Comparison of ENCODE assay signal across 12 cellular contexts in the genomic region with DNA sequence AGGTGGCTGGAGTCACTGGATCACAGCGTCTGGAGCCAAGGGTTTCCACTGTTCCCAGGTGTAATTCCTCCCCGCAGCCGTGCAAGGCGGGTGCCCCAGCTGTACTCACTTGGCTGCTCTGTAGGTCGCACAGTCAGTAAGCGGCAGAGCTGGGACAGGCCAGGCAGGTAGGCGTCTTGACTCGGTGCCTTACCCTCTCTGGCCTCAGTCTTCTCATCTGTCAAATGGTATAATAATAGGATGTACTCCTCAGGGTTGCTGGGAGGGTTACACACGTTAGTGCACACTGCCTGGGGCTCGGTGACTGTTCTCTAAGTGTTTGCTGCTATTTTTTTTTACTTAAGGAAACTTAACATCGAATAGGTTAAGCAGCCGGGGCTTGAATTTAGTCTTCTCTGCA. TPM values are rescaled to one million over a fixed set of nuclear protein-coding genes. Genes with fewer than 3 reads are reported as not detected.
"Had no signal": no experiment of that assay in that cellular context is flagged by ENCODE, and none has a peak within 500 bp of the region (broad histone marks: within the 10 kb centered on the region; RNA-seq: fewer than 3 reads in every experiment).

No MANE protein-coding gene starts in this region.

- H3K27ac Mint-ChIP-seq: activated B cell treated with CpG ODN at 0.5 μM for 24 hours; activated naive CD8-positive, alpha-beta T cell treated with anti-CD3 and anti-CD28 coated beads, Interleukin-2, amount 50 U/mL, for 24 hours; activated T-helper 1 cell treated with anti-CD3 and anti-CD28 coated beads, Interleukin-12 subunit alpha, Interleukin-12 subunit beta, Interleukin-2, Interleukin-4 antibody, amounts not matched to agents 30 ng/mL and 10 ng/mL and 1 ng/mL, durations not matched to agents 14 hours and 24 hours and 36 hours; nephron progenitor cell; T-helper 17 cell had no signal

- H3K27ac ChIP-seq: foreskin keratinocyte, left lung, thyroid gland, uterus had no signal

- H3K27me3 Mint-ChIP-seq: activated B cell treated with CpG ODN at 0.5 μM for 24 hours; activated naive CD8-positive, alpha-beta T cell treated with anti-CD3 and anti-CD28 coated beads, Interleukin-2, amount 50 U/mL, for 24 hours had no signal

- H3K9me3 ChIP-seq: left lung, thyroid gland, uterus had no signal

- H3K27me3 ChIP-seq: foreskin keratinocyte, thyroid gland, uterus had no signal

- H3K4me1 ChIP-seq: foreskin keratinocyte, uterus had no signal

- H3K4me3 ChIP-seq: left lung, thyroid gland, uterus had no signal

- H3K4me3 Mint-ChIP-seq: activated B cell treated with CpG ODN at 0.5 μM for 24 hours; activated naive CD8-positive, alpha-beta T cell treated with anti-CD3 and anti-CD28 coated beads, Interleukin-2, amount 50 U/mL, for 24 hours; activated T-helper 1 cell treated with anti-CD3 and anti-CD28 coated beads, Interleukin-12 subunit alpha, Interleukin-12 subunit beta, Interleukin-2, Interleukin-4 antibody, amounts not matched to agents 30 ng/mL and 10 ng/mL and 1 ng/mL, durations not matched to agents 14 hours and 24 hours and 36 hours; nephron progenitor cell; T-helper 17 cell had no signal

- H3K4me1 Mint-ChIP-seq: activated B cell treated with CpG ODN at 0.5 μM for 24 hours; activated naive CD8-positive, alpha-beta T cell treated with anti-CD3 and anti-CD28 coated beads, Interleukin-2, amount 50 U/mL, for 24 hours; T-helper 17 cell had no signal

- H3K9me3 Mint-ChIP-seq: activated B cell treated with CpG ODN at 0.5 μM for 24 hours; activated naive CD8-positive, alpha-beta T cell treated with anti-CD3 and anti-CD28 coated beads, Interleukin-2, amount 50 U/mL, for 24 hours; activated T-helper 1 cell treated with anti-CD3 and anti-CD28 coated beads, Interleukin-12 subunit alpha, Interleukin-12 subunit beta, Interleukin-2, Interleukin-4 antibody, amounts not matched to agents 30 ng/mL and 10 ng/mL and 1 ng/mL, durations not matched to agents 14 hours and 24 hours and 36 hours; nephron progenitor cell had no signal

- H3K36me3 ChIP-seq: left lung, thyroid gland, uterus had no signal

- FAIRE-seq: kidney had no signal

RNA-seq across cellular contexts. Expression of gene MYL10, which starts 27.0 kb away (rescaled TPM):
- total RNA-seq: activated B cell treated with CpG ODN at 0.5 μM for 24 hours; activated T-helper 1 cell treated with anti-CD3 and anti-CD28 coated beads, Interleukin-12 subunit alpha, Interleukin-12 subunit beta, Interleukin-2, Interleukin-4 antibody, amounts not matched to agents 30 ng/mL and 10 ng/mL and 1 ng/mL, durations not matched to agents 14 hours and 24 hours and 36 hours; aorta; foreskin keratinocyte; kidney; left lung; omental fat pad; T-helper 17 cell; thyroid gland; uterus had no signal
- polyA plus RNA-seq: aorta, foreskin keratinocyte had no signal
